11 cellular contexts compared by ENCODE assay signal in genomic region chr6:20875369-20875963, GRCh38.
A peak's percentile ranks its signal among the peaks of the same experiment; 100 is the strongest.
DNase-seq lines count a peak whose midpoint lies in the region; ATAC-seq and TF ChIP-seq lines count a peak whose summit lies in the region.
"Had no signal": no experiment of that assay in that cellular context is flagged by ENCODE, and none has a peak within 500 bp of the region (broad histone marks: within the 10 kb centered on the region; RNA-seq: fewer than 3 reads in every experiment).

No MANE protein-coding gene starts in this region.

- peak; percentile 26 for DNase-seq in A172 (ENCODE audit: low spot score)
- peak; percentile 54 for DNase-seq in NCI-H748 (lab: John Stamatoyannopoulos, UW; ENCODE audit: unreplicated experiment)
- peak; percentile 43 for DNase-seq in fibroblast of gingiva (ENCODE audit: low read depth)
- DNase-seq in CD8-positive, alpha-beta T cell: no peak
- DNase-seq in ureter (ENCODE audit: low spot score): no peak
- DNase-seq: activated naive CD8-positive, alpha-beta T cell treated with anti-CD3 and anti-CD28 coated beads for 36 hours; NCI-H1436 had no signal

- intact Hi-C loops in CD8-positive, alpha-beta T cell (cut with DNase I, micrococcal nuclease): no loop called here

- no peaks in the 10 kb centered on the region for H3K9me3 ChIP-seq in CD8-positive, alpha-beta T cell (ENCODE audit: low read length)

- H3K27ac ChIP-seq in CD8-positive, alpha-beta T cell (ENCODE audit: low read depth, low read length): no peak overlapping the region

- H3K4me3 Mint-ChIP-seq in CD8-positive, alpha-beta T cell: no peak overlapping the region
- H3K4me3 Mint-ChIP-seq: activated naive CD8-positive, alpha-beta T cell treated with anti-CD3 and anti-CD28 coated beads for 36 hours had no signal

- H3K27ac Mint-ChIP-seq in CD8-positive, alpha-beta T cell: no peak overlapping the region
- H3K27ac Mint-ChIP-seq: activated naive CD8-positive, alpha-beta T cell treated with anti-CD3 and anti-CD28 coated beads for 36 hours had no signal

- H3K9me3 Mint-ChIP-seq in CD8-positive, alpha-beta T cell: peaks cover 13% of the 10 kb centered on the region

- peaks cover 38% of the 10 kb centered on the region for H3K36me3 Mint-ChIP-seq in CD8-positive, alpha-beta T cell

- no peaks in the 10 kb centered on the region for H3K27me3 Mint-ChIP-seq in CD8-positive, alpha-beta T cell (ENCODE audit: low read depth)
- H3K27me3 Mint-ChIP-seq: activated naive CD8-positive, alpha-beta T cell treated with anti-CD3 and anti-CD28 coated beads for 36 hours had no signal

- no peaks in the 10 kb centered on the region for H3K27me3 ChIP-seq in CD8-positive, alpha-beta T cell (ENCODE audit: insufficient read depth, low read length)

- H3K4me1 ChIP-seq in CD8-positive, alpha-beta T cell (ENCODE audit: insufficient read depth, low read length): no peaks in the 10 kb centered on the region

- no peak for ATAC-seq in CD8-positive, alpha-beta T cell
- ATAC-seq in HG03045 (IDR thresholded peaks at IDR 0.05; ENCODE audit: unreplicated experiment) (no peak), HG02588 (IDR thresholded peaks at IDR 0.05; ENCODE audit: unreplicated experiment) (no peak)
- ATAC-seq: sciatic nerve had no signal

- no peak overlapping the region for H3K4me3 ChIP-seq in CD8-positive, alpha-beta T cell (ENCODE audit: low read depth, low read length)

- CTCF ChIA-PET in CD8-positive, alpha-beta T cell (lab: Charles Lee): no interaction called here

- H3K36me3 ChIP-seq in CD8-positive, alpha-beta T cell (ENCODE audit: insufficient read depth, low read length): no peaks in the 10 kb centered on the region

- peak; percentile 14; the same call in 1 of the 2 replicates for TF ChIP-seq CTCF in GM12874 (IDR thresholded peaks at IDR 0.05; ENCODE audit: insufficient read depth, low read depth, low read length)
- no peak for TF ChIP-seq CTCF in CD8-positive, alpha-beta T cell (IDR thresholded peaks at IDR 0.05)

- H3K4me1 Mint-ChIP-seq in CD8-positive, alpha-beta T cell (ENCODE audit: low read depth): no peaks in the 10 kb centered on the region

- POLR2A ChIA-PET in CD8-positive, alpha-beta T cell (lab: Charles Lee): interaction anchor here (0.7 kb wide), 1 partner anchor 13 kb away, joined by 5 read pairs; no protein-coding TSS in a partner anchor

Comparison
In these comparisons a context has a peak if more than half of its experiments do, and no peak if none do; other contexts are left out.
1. DNase-seq: peak in A172 (single experiment), NCI-H748 (single experiment) and fibroblast of gingiva (single experiment); none in CD8-positive, alpha-beta T cell (0 of 7) and ureter (single experiment).